Comparison of ENCODE assay signal across 21 cellular contexts in the genomic region with DNA sequence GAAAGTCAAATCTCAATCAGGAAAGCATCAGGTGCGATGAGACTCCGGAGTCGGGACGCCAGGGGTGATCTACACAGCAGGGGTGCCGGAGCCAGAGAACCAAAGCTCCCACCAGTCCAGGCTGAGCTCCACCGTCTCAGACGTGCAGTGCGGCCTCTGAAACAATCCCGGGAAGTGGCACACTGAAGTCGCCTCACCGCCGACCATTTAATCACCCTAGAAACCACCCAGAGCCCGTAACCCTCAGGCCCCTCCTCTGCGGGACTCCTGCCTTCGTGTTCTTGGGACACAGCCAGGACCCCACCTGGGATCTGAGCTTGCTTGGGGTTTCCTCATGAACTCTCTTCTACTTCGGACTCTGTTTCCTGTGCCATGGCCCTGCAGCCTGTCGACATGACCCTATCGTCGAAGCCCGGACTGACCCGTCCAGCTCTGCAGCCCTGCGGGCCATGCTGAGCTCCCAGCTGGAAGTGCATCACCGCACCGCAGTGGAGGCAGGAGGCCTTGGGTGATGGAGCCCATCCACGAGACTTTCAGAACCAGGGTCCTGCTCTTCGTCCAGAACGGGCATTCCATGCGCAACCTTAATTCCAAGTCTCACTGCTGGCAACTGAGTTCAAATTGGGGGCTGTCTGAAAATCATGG.
"Had no signal": no experiment of that assay in that cellular context is flagged by ENCODE, and none has a peak within 500 bp of the region (broad histone marks: within the 10 kb centered on the region; RNA-seq: fewer than 3 reads in every experiment).

No MANE protein-coding gene starts in this region.

- H3K27me3 ChIP-seq: hepatocyte, ovary, right lobe of liver, testis, tibial nerve had no signal

- H3K27ac Mint-ChIP-seq: effector memory CD8-positive, alpha-beta T cell; naive thymus-derived CD4-positive, alpha-beta T cell; nephron progenitor cell; progenitor cell of endocrine pancreas; stimulated activated memory B cell treated with anti-CD40 and anti-IgM and Interleukin-4, amounts not matched to agents 10 μg/mL and 1 μg/mL and 100 μg/mL, for 72 hours; stimulated activated naive CD8-positive, alpha-beta T cell treated with anti-CD3 and anti-CD28 coated beads, Interleukin-15, Interleukin-2, amounts not matched to agents 100 ng/mL and 50 ng/mL, for 24 hours had no signal

- H3K4me3 ChIP-seq: esophagus squamous epithelium, hepatocyte, ovary, right lobe of liver, testis, tibial nerve, upper lobe of right lung had no signal

- ATAC-seq: effector memory CD8-positive, alpha-beta T cell; naive thymus-derived CD4-positive, alpha-beta T cell; right lobe of liver; stimulated activated memory B cell treated with anti-CD40 and anti-IgM and Interleukin-4, amounts not matched to agents 10 μg/mL and 1 μg/mL and 100 μg/mL, for 72 hours; upper lobe of right lung had no signal

- H3K9me3 Mint-ChIP-seq: central memory CD8-positive, alpha-beta T cell; stimulated activated naive CD8-positive, alpha-beta T cell treated with anti-CD3 and anti-CD28 coated beads, Interleukin-15, Interleukin-2, amounts not matched to agents 100 ng/mL and 50 ng/mL, for 24 hours had no signal

- H3K36me3 ChIP-seq: esophagus squamous epithelium, neutrophil, ovary, right lobe of liver, tibial nerve, upper lobe of right lung had no signal

- H3K9me3 ChIP-seq: esophagus squamous epithelium, neutrophil, ovary, right lobe of liver, testis, tibial nerve, upper lobe of right lung had no signal

- H3K27me3 Mint-ChIP-seq: stimulated activated memory B cell treated with anti-CD40 and anti-IgM and Interleukin-4, amounts not matched to agents 10 μg/mL and 1 μg/mL and 100 μg/mL, for 72 hours had no signal

- H3K27ac ChIP-seq: esophagus squamous epithelium, hepatocyte, neutrophil, ovary, right lobe of liver, testis, tibial nerve, upper lobe of right lung had no signal

- DNase-seq: effector memory CD8-positive, alpha-beta T cell; esophagus squamous epithelium; foreskin fibroblast; kidney glomerular epithelial cell; mesendoderm; naive thymus-derived CD4-positive, alpha-beta T cell; nephron progenitor cell; ovary; right lobe of liver; stimulated activated CD4-positive, alpha-beta T cell treated with anti-CD3 and anti-CD28 coated beads, Interleukin-15, amount 100 ng/mL, for 24 hours; stimulated activated CD4-positive, alpha-beta T cell treated with anti-CD3 and anti-CD28 coated beads, Interleukin-1b, Interleukin-23, amount 100 ng/mL, for 48 hours; stimulated activated CD4-positive, alpha-beta T cell treated with anti-CD3 and anti-CD28 coated beads, Interleukin-4, amount 100 ng/mL, for 24 hours; testis; upper lobe of right lung had no signal

- H3K4me1 ChIP-seq: right lobe of liver, testis, upper lobe of right lung had no signal

- H3K4me1 Mint-ChIP-seq: central memory CD8-positive, alpha-beta T cell; naive thymus-derived CD4-positive, alpha-beta T cell; stimulated activated memory B cell treated with anti-CD40 and anti-IgM and Interleukin-4, amounts not matched to agents 10 μg/mL and 1 μg/mL and 100 μg/mL, for 72 hours had no signal

- H3K36me3 Mint-ChIP-seq: naive thymus-derived CD4-positive, alpha-beta T cell; stimulated activated memory B cell treated with anti-CD40 and anti-IgM and Interleukin-4, amounts not matched to agents 10 μg/mL and 1 μg/mL and 100 μg/mL, for 72 hours had no signal

- H3K4me3 Mint-ChIP-seq: central memory CD8-positive, alpha-beta T cell; effector memory CD8-positive, alpha-beta T cell; naive thymus-derived CD4-positive, alpha-beta T cell; nephron progenitor cell; stimulated activated memory B cell treated with anti-CD40 and anti-IgM and Interleukin-4, amounts not matched to agents 10 μg/mL and 1 μg/mL and 100 μg/mL, for 72 hours; stimulated activated naive CD8-positive, alpha-beta T cell treated with anti-CD3 and anti-CD28 coated beads, Interleukin-15, Interleukin-2, amounts not matched to agents 100 ng/mL and 50 ng/mL, for 24 hours had no signal
